In genomic region chr5:56803894-56804293, GRCh38 we compare ENCODE assay signal across 1 cellular context.
TF ChIP-seq lines count a peak whose summit lies in the region.

No MANE protein-coding gene starts in this region.

TF ChIP-seq in GM12878, 131 proteins besides CTCF, POLR2A, EP300 and RAD21:
- TF ChIP-seq SIX5 (IDR thresholded peaks at IDR 0.05; ENCODE audit: low read depth, low read length, severe bottlenecking) (no peak), NFYA (IDR thresholded peaks at IDR 0.05; ENCODE audit: borderline replicate concordance, low read depth, low read length) (no peak), ETV6 (conservative IDR thresholded peaks at IDR 0.05 in 1 of 2, IDR thresholded peaks at IDR 0.05 in 1 of 2; ENCODE audit: borderline replicate concordance in 1 of 2, low read depth in 1 of 2) (no peak), BHLHE40 (IDR thresholded peaks at IDR 0.05; ENCODE audit: borderline replicate concordance in 1 of 2, low read depth in 2 of 2, low read length in 1 of 2) (no peak)
